ENCODE assay signal across 8 cellular contexts in genomic region chr1:53890522-53890941, GRCh38. TPM values are rescaled to one million over a fixed set of nuclear protein-coding genes. Genes with fewer than 3 reads are reported as not detected.
DNase-seq lines count a peak whose midpoint lies in the region; TF ChIP-seq lines count a peak whose summit lies in the region.

No MANE protein-coding gene starts in this region.

- H3K9ac ChIP-seq in Karpas-422 (ENCODE audit: low read length), result peak overlapping the region; percentile 60

- peak overlapping the region; percentile 93 for H3K4me3 Mint-ChIP-seq in Caco-2 (ENCODE audit: unreplicated experiment)

- H3K79me2 ChIP-seq in Karpas-422 (ENCODE audit: low read length), result peaks cover 6% of the 10 kb centered on the region

- TF ChIP-seq CTCF in Caco-2 (IDR thresholded peaks at IDR 0.05; ENCODE audit: insufficient read depth in 1 of 2, low read depth in 1 of 2, low read length in 1 of 2, severe bottlenecking in 1 of 2, unreplicated experiment in 1 of 2) (no peak), ovary (IDR thresholded peaks at IDR 0.05) (no peak)

- BruUV-seq in Caco-2 (replicated peaks; lab: Mats Ljungman, UMichigan), result no TSS peak

- H3K9me3 ChIP-seq in Caco-2 (no peaks in the 10 kb centered on the region), Karpas-422 (ENCODE audit: low read length) (no peaks in the 10 kb centered on the region), ovary (no peaks in the 10 kb centered on the region)

- POLR2A ChIA-PET in Caco-2 (lab: Charles Lee), result no interaction called here

- no peak for TF ChIP-seq EP300 in ovary (IDR thresholded peaks at IDR 0.05)

- H3K36me3 ChIP-seq in Caco-2 (ENCODE audit: control insufficient read depth, insufficient read depth, low read length) (no peaks in the 10 kb centered on the region), Karpas-422 (ENCODE audit: insufficient read depth, low read length) (no peaks in the 10 kb centered on the region), ovary (no peaks in the 10 kb centered on the region)

- H3K36me3 Mint-ChIP-seq in Caco-2 (ENCODE audit: insufficient read depth, unreplicated experiment), result peaks cover 9% of the 10 kb centered on the region

- intact Hi-C loops in Caco-2 (cut with micrococcal nuclease; ENCODE audit: unreplicated experiment) (no loop called here), ovary (cut with DNase I) (loop anchor here in 1 of 4 donors (5.0 kb wide), 1 partner anchor 162 kb away; the partner anchor contains the start of genes TCEANC2 and TMEM59)

- H3K4me3 ChIP-seq in Caco-2 (ENCODE audit: low read depth, low read length), result no peak overlapping the region
- H3K4me3 ChIP-seq in Karpas-422 (ENCODE audit: low read length), result peak overlapping the region; percentile 89
- peak overlapping the region; percentile 77 for H3K4me3 ChIP-seq in ovary

- no peaks in the 10 kb centered on the region for H3K9me2 ChIP-seq in Karpas-422 (replicated peaks; ENCODE audit: insufficient read depth, low read length)

- H3K4me1 ChIP-seq in Caco-2, result peaks cover 24% of the 10 kb centered on the region
- peaks cover 33% of the 10 kb centered on the region for H3K4me1 ChIP-seq in Karpas-422 (ENCODE audit: low read length)
- H3K4me1 ChIP-seq in ovary (ENCODE audit: insufficient read depth), result no peaks in the 10 kb centered on the region

- peak overlapping the region; percentile 45; the same call in 1 of the 2 replicates for H2AFZ ChIP-seq in Karpas-422 (ENCODE audit: low read length)

- no peaks in the 10 kb centered on the region for H4K20me1 ChIP-seq in Karpas-422 (ENCODE audit: insufficient read depth, low read depth, low read length)

- H3K27me3 Mint-ChIP-seq in Caco-2 (ENCODE audit: insufficient read depth, unreplicated experiment), result no peaks in the 10 kb centered on the region

- H3K4me2 ChIP-seq in Karpas-422 (ENCODE audit: low read depth, low read length, poor library complexity, severe bottlenecking), result peak overlapping the region; percentile 77

- CTCF ChIA-PET in Caco-2 (lab: Charles Lee), result interaction anchor here (1.2 to 1.6 kb wide), 2 partner anchors 12 to 57 kb away, joined by 3 to 4 read pairs; no protein-coding TSS in a partner anchor

- H3K27me3 ChIP-seq in Caco-2 (replicated peaks; ENCODE audit: control insufficient read depth, insufficient read depth, low read length) (no peaks in the 10 kb centered on the region), Karpas-422 (ENCODE audit: low read length) (no peaks in the 10 kb centered on the region), ovary (no peaks in the 10 kb centered on the region)

- no peak overlapping the region for H3K27ac ChIP-seq in Karpas-422 (ENCODE audit: low read length)
- H3K27ac ChIP-seq in ovary, result peak overlapping the region in 1 of 2 donors; percentile 30

- DNase-seq in Caco-2 (no peak), Karpas-422 (peak; percentile 59), cerebellum (ENCODE audit: low spot score) (peak; percentile 15), ovary (no peak), SHP77 (lab: John Stamatoyannopoulos, UW) (no peak), NCI-H82 treated with DMSO at 0.1 percent for 48 hours (lab: John Stamatoyannopoulos, UW; ENCODE audit: unreplicated experiment) (no peak), GM19238 (ENCODE audit: insufficient read length, low spot score) (no peak), SKM-1 treated with dmso at 0.1 percent for 144 hours (lab: John Stamatoyannopoulos, UW; ENCODE audit: unreplicated experiment) (no peak)

- H3K27ac Mint-ChIP-seq in Caco-2 (ENCODE audit: unreplicated experiment), result peak overlapping the region; percentile 89

- peaks cover 16% of the 10 kb centered on the region for H3K4me1 Mint-ChIP-seq in Caco-2 (ENCODE audit: low read depth, unreplicated experiment)

- no peaks in the 10 kb centered on the region for H3K9me3 Mint-ChIP-seq in Caco-2 (ENCODE audit: unreplicated experiment)

- WGBS in ovary, 3 donors, result 58 to 75% (median 69%) methylated on average over 7 of the region's 7 CpGs

- no peak for TF ChIP-seq POLR2A in ovary (IDR thresholded peaks at IDR 0.05)

RNA-seq across cellular contexts. Expression of gene YIPF1, which starts 0.9 kb away (rescaled TPM):
- total RNA-seq in Caco-2 (2022), result 16.6 and 17.2 TPM in 2 replicates
- total RNA-seq in Karpas-422 (2014; rRNA removed; shearing (Covaris generic); ENCODE audit: low replicate concordance), result 46.5 and 87.4 TPM in 2 replicates
- 14.6 TPM for total RNA-seq in cerebellum
- total RNA-seq in ovary, result 10 to 100 TPM; 11.5 to 20.9 (median 18.3) TPM
- polyA plus RNA-seq in ovary, result 10 to 100 TPM; 14.6 to 47.8 TPM

RNA-seq across cellular contexts. Expression of gene DIO1, which starts 3.5 kb away (rescaled TPM):
- total RNA-seq in Caco-2 (2022) (6.8 and 7.1 TPM in 2 replicates), cerebellum (not detected), ovary (under 1 TPM in 1 of 7 donors, not detected in 6; 0.46 TPM)
- not detected in 2 replicates for total RNA-seq in Karpas-422 (2014; rRNA removed; shearing (Covaris generic); ENCODE audit: low replicate concordance)
- not detected for polyA plus RNA-seq in ovary

RNA-seq across cellular contexts. Expression of gene NDC1, which starts 52.4 kb away (rescaled TPM):
- total RNA-seq in Caco-2 (2022) (28.8 and 29.6 TPM in 2 replicates), cerebellum (27.0 TPM), ovary (10 to 100 TPM in 2 of 7 donors, 1 to 10 TPM in 5; 6.2 to 11.9 (median 8.6) TPM)
- total RNA-seq in Karpas-422 (2014; rRNA removed; shearing (Covaris generic); ENCODE audit: low replicate concordance), result 36.7 and 130 TPM in 2 replicates
- polyA plus RNA-seq in ovary, result 1 to 10 TPM; 4.3 to 9.5 TPM

RNA-seq across cellular contexts. Expression of gene IFT25, which starts 55.0 kb away (rescaled TPM):
- total RNA-seq in Caco-2 (2022) (31.7 and 35.1 TPM in 2 replicates), cerebellum (42.2 TPM), ovary (10 to 100 TPM; 24.2 to 39.3 (median 28.5) TPM)
- total RNA-seq in Karpas-422 (2014; rRNA removed; shearing (Covaris generic); ENCODE audit: low replicate concordance), result 79.3 and 102 TPM in 2 replicates
- polyA plus RNA-seq in ovary, result 10 to 100 TPM; 27.6 to 39.4 TPM

RNA-seq across cellular contexts. Expression of gene LRRC42, which starts 55.6 kb away (rescaled TPM):
- total RNA-seq in Caco-2 (2022), result 38.1 and 38.9 TPM in 2 replicates
- total RNA-seq in Karpas-422 (2014; rRNA removed; shearing (Covaris generic); ENCODE audit: low replicate concordance), result 37.7 and 50.1 TPM in 2 replicates
- total RNA-seq in cerebellum, result 14.2 TPM
- 10 to 100 TPM; 14.5 to 29.1 (median 20.8) TPM for total RNA-seq in ovary
- polyA plus RNA-seq in ovary, result 10 to 100 TPM; 17.1 to 22.3 TPM

Comparison
In these comparisons a context has a peak if more than half of its experiments do, and no peak if none do; other contexts are left out.
1. DNase-seq: peak in Karpas-422 (single experiment) and cerebellum (single experiment); none in Caco-2 (0 of 2), ovary (0 of 5), SHP77 (0 of 2), NCI-H82 treated with DMSO at 0.1 percent for 48 hours (single experiment), GM19238 (single experiment) and SKM-1 treated with dmso at 0.1 percent for 144 hours (single experiment).